Comparison of ENCODE assay signal across 28 cellular contexts in the genomic region with DNA sequence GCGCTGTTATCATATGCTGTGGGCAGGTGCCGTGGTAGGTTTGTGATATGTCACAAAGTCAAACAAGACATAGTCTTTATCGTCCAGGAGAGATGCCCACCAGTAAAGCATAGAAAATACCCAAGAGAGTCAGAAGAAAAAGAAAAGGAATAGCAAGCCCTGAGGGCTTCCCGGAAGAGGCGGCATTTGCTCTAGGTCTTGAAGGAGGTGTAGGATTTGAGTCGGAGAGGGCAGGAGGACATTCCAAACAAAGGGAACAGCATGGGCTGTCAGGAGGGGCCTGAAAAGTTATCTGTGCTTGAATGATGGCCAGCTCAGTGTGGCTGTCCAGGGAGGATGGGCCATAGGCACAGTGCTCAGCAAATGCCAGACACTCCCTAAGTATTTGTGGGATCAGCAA. TPM values are rescaled to one million over a fixed set of nuclear protein-coding genes. Genes with fewer than 3 reads are reported as not detected.
"Had no signal": no experiment of that assay in that cellular context is flagged by ENCODE, and none has a peak within 500 bp of the region (broad histone marks: within the 10 kb centered on the region; RNA-seq: fewer than 3 reads in every experiment).

No MANE protein-coding gene starts in this region.

- H3K9ac ChIP-seq: parathyroid adenoma had no signal

- ATAC-seq: activated CD4-positive, CD25-positive, alpha-beta regulatory T cell treated with anti-CD3 and anti-CD28 coated beads, Interleukin-2, amount 50 U/mL, for 24 hours; effector memory CD8-positive, alpha-beta T cell; esophagus mucosa; heart left ventricle; naive thymus-derived CD4-positive, alpha-beta T cell; psoas muscle had no signal

- H3K36me3 ChIP-seq: heart left ventricle, tibial nerve had no signal

- H3K4me3 ChIP-seq: heart left ventricle, psoas muscle, tibial nerve had no signal

- H2AFZ ChIP-seq: parathyroid adenoma had no signal

- H3K4me1 ChIP-seq: tibial nerve had no signal

- H3K27me3 ChIP-seq: brain microvascular endothelial cell had no signal

- H3K9me3 ChIP-seq: heart left ventricle, psoas muscle, tibial nerve had no signal

- H3K79me2 ChIP-seq: parathyroid adenoma had no signal

- H3K27ac ChIP-seq: brain microvascular endothelial cell, heart left ventricle, parathyroid adenoma, psoas muscle, tibial nerve, VCaP had no signal

- DNase-seq: activated CD4-positive, alpha-beta memory T cell treated with anti-CD3 and anti-CD28 coated beads for 36 hours; activated CD4-positive, alpha-beta T cell treated with anti-CD3 and anti-CD28 coated beads, Interleukin-2, amount 10 ng/mL, durations not matched to agents 24 days and 14 days; activated CD8-positive, alpha-beta memory T cell treated with anti-CD3 and anti-CD28 coated beads, Interleukin-2, amount 50 U/mL, for 4 hours; activated gamma-delta T cell; activated naive CD4-positive, alpha-beta T cell treated with anti-CD3 and anti-CD28 coated beads, Interleukin-2, amount 10 ng/mL, durations not matched to agents 7 days and 5 days; activated naive CD8-positive, alpha-beta T cell treated with anti-CD3 and anti-CD28 coated beads, Interleukin-2, amount 10 ng/mL, durations not matched to agents 7 days and 5 days; activated T-cell treated with anti-CD3 and anti-CD28 coated beads, Interleukin-2, amount 50 U/mL, for 24 hours; brain microvascular endothelial cell; caudate nucleus; cortex of kidney; effector memory CD8-positive, alpha-beta T cell; foreskin fibroblast; midbrain; naive thymus-derived CD4-positive, alpha-beta T cell; occipital lobe; stimulated activated CD4-positive, alpha-beta T cell treated with anti-CD3 and anti-CD28 coated beads, Interleukin-2, amount 100 ng/mL, for 48 hours; stimulated activated naive CD4-positive, alpha-beta T cell treated with Interleukin-2 at 50 U/mL for 16 hours; T-helper 9 cell had no signal

- FAIRE-seq: islet of Langerhans, TTC549 had no signal

RNA-seq across cellular contexts. Expression of a gene that starts 42.2 kb away (rescaled TPM):
- total RNA-seq: activated CD4-positive, alpha-beta memory T cell treated with anti-CD3 and anti-CD28 coated beads for 36 hours; activated CD4-positive, alpha-beta T cell treated with anti-CD3 and anti-CD28 coated beads, Interleukin-2, amount 10 ng/mL, durations not matched to agents 24 days and 14 days; activated CD8-positive, alpha-beta memory T cell treated with anti-CD3 and anti-CD28 coated beads for 36 hours; activated naive CD8-positive, alpha-beta T cell treated with anti-CD3 and anti-CD28 coated beads, Interleukin-2, amount 10 ng/mL, durations not matched to agents 7 days and 5 days had no signal
- polyA plus RNA-seq: naive thymus-derived CD4-positive, alpha-beta T cell had no signal
